In the genomic region with DNA sequence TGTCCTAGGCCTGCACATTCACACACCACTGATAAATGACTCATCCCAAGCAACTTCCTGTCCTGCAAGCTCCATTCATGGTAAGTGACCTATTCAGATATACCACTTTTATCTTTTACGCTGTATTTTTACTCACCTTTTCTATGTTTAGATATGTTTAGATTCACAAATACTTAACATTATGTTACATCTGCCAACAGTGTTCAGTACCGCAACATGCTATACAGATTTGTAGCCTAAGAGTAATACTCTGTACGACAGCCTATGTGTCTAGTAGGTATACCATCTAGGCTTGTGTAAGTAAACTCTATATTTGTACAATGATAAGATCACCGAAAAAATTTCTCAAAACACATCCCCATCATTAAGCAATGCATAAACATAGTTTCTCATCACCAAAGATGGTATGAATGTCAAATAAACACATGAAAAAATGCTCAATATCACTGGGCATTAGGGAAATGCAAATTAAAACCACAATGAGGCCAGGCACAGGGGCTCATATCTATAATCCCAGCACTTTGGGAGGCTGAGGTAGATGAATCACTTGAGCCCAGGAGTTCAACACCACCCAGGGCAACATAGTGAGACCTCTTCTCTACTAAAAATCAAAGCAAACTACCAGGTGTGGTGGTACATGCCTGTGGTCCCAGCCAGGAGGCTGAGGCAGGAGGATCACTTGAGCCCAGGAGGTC, we compare ENCODE assay signal across 1 cellular context.
TF ChIP-seq lines count a peak whose summit lies in the region.

No MANE protein-coding gene starts in this region.

TF ChIP-seq in K562, 482 proteins besides CTCF, POLR2A, EP300 and RAD21 (continued from another document and continues in another):
- TF ChIP-seq MGA (IDR thresholded peaks at IDR 0.05) (no peak), PATZ1 (CRISPR knock-in tag; IDR thresholded peaks at IDR 0.05; ENCODE audit: borderline replicate concordance) (no peak), SRSF7 (optimal IDR thresholded peaks at IDR 0.05; ENCODE audit: low read depth, low read length) (no peak), SMAD2 (IDR thresholded peaks at IDR 0.05; ENCODE audit: low read depth, low read length) (no peak), ZNF41 (CRISPR knock-in tag; conservative IDR thresholded peaks at IDR 0.05) (no peak), ZBTB7A (IDR thresholded peaks at IDR 0.05; ENCODE audit: borderline replicate concordance, control insufficient read depth, low read depth, low read length) (no peak), U2AF2 (optimal IDR thresholded peaks at IDR 0.05; ENCODE audit: low read depth, low read length) (no peak), ZNF696 (CRISPR knock-in tag; conservative IDR thresholded peaks at IDR 0.05) (no peak), JUN (IDR thresholded peaks at IDR 0.05; ENCODE audit: borderline replicate concordance, low read depth, low read length) (peak; percentile 86; the same call in 1 of the 2 replicates), JUN (CRISPR knock-in tag; IDR thresholded peaks at IDR 0.05; ENCODE audit: borderline replicate concordance) (no peak), PCBP2 (IDR thresholded peaks at IDR 0.05; ENCODE audit: low read depth, low read length, poor library complexity, severe bottlenecking) (no peak), NR2C2 (CRISPR knock-in tag; IDR thresholded peaks at IDR 0.05) (no peak), NR2C2 (tag; IDR thresholded peaks at IDR 0.05) (no peak), CXXC5 (CRISPR knock-in tag; IDR thresholded peaks at IDR 0.05) (no peak), CREM (IDR thresholded peaks at IDR 0.05; ENCODE audit: low read depth) (peak; percentile 34; the same call in 1 of the 2 replicates), STAT5A (IDR thresholded peaks at IDR 0.05; ENCODE audit: borderline replicate concordance, low read length) (0 out of 2 replicates have a peak, but pooled peaks have one; percentile 42), C11orf30 (IDR thresholded peaks at IDR 0.05; ENCODE audit: low read depth) (peak; percentile 17; the same call in 1 of the 2 replicates), HMGN3 (IDR thresholded peaks at IDR 0.05; ENCODE audit: borderline replicate concordance, extremely low read depth, insufficient read length, low read depth, low read length) (no peak), WHSC1 (IDR thresholded peaks at IDR 0.05; ENCODE audit: low read length) (no peak), NONO (IDR thresholded peaks at IDR 0.05; ENCODE audit: low read depth in 2 of 2, low read length in 1 of 2) (no peak), ZFP1 (CRISPR knock-in tag; IDR thresholded peaks at IDR 0.05) (no peak), HOXB6 (CRISPR knock-in tag; IDR thresholded peaks at IDR 0.05; ENCODE audit: borderline replicate concordance) (no peak), BRD4 (IDR thresholded peaks at IDR 0.05) (no peak), NCOA4 (IDR thresholded peaks at IDR 0.05; ENCODE audit: partially characterized antibody) (no peak), ZNF551 (CRISPR knock-in tag; IDR thresholded peaks at IDR 0.05) (no peak), FOXJ2 (tag; IDR thresholded peaks at IDR 0.05) (no peak), HMG20A (CRISPR knock-in tag; conservative IDR thresholded peaks at IDR 0.05) (no peak), SOX6 (IDR thresholded peaks at IDR 0.05) (no peak; the same call in 1 of the 2 replicates), ZNF384 (IDR thresholded peaks at IDR 0.05; ENCODE audit: low read depth, low read length) (no peak), ASH1L (IDR thresholded peaks at IDR 0.05; ENCODE audit: borderline replicate concordance, low read depth, partially characterized antibody) (no peak), ZKSCAN8 (CRISPR knock-in tag; IDR thresholded peaks at IDR 0.05) (no peak), ZNF23 (CRISPR knock-in tag; IDR thresholded peaks at IDR 0.05) (no peak), GATAD2B (IDR thresholded peaks at IDR 0.05; ENCODE audit: borderline replicate concordance) (0 out of 2 replicates have a peak, but pooled peaks have one; percentile 65)
- TF ChIP-seq, protein P1, sequence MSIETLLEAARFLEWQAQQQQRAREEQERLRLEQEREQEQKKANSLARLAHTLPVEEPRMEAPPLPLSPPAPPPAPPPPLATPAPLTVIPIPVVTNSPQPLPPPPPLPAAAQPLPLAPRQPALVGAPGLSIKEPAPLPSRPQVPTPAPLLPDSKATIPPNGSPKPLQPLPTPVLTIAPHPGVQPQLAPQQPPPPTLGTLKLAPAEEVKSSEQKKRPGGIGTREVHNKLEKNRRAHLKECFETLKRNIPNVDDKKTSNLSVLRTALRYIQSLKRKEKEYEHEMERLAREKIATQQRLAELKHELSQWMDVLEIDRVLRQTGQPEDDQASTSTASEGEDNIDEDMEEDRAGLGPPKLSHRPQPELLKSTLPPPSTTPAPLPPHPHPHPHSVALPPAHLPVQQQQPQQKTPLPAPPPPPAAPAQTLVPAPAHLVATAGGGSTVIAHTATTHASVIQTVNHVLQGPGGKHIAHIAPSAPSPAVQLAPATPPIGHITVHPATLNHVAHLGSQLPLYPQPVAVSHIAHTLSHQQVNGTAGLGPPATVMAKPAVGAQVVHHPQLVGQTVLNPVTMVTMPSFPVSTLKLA (conservative IDR thresholded peaks at IDR 0.05) = peak in 1 of 2 experiments; percentile 44; a peak in 1 of 4 replicates
- TF ChIP-seq, protein P2, sequence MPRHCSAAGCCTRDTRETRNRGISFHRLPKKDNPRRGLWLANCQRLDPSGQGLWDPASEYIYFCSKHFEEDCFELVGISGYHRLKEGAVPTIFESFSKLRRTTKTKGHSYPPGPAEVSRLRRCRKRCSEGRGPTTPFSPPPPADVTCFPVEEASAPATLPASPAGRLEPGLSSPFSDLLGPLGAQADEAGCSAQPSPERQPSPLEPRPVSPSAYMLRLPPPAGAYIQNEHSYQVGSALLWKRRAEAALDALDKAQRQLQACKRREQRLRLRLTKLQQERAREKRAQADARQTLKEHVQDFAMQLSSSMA (CRISPR knock-in tag; IDR thresholded peaks at IDR 0.05) = no peak
- TF ChIP-seq, protein P3, sequence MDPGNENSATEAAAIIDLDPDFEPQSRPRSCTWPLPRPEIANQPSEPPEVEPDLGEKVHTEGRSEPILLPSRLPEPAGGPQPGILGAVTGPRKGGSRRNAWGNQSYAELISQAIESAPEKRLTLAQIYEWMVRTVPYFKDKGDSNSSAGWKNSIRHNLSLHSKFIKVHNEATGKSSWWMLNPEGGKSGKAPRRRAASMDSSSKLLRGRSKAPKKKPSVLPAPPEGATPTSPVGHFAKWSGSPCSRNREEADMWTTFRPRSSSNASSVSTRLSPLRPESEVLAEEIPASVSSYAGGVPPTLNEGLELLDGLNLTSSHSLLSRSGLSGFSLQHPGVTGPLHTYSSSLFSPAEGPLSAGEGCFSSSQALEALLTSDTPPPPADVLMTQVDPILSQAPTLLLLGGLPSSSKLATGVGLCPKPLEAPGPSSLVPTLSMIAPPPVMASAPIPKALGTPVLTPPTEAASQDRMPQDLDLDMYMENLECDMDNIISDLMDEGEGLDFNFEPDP (CRISPR knock-in tag; IDR thresholded peaks at IDR 0.05) = no peak
- TF ChIP-seq, protein P4, sequence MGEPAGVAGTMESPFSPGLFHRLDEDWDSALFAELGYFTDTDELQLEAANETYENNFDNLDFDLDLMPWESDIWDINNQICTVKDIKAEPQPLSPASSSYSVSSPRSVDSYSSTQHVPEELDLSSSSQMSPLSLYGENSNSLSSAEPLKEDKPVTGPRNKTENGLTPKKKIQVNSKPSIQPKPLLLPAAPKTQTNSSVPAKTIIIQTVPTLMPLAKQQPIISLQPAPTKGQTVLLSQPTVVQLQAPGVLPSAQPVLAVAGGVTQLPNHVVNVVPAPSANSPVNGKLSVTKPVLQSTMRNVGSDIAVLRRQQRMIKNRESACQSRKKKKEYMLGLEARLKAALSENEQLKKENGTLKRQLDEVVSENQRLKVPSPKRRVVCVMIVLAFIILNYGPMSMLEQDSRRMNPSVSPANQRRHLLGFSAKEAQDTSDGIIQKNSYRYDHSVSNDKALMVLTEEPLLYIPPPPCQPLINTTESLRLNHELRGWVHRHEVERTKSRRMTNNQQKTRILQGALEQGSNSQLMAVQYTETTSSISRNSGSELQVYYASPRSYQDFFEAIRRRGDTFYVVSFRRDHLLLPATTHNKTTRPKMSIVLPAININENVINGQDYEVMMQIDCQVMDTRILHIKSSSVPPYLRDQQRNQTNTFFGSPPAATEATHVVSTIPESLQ (CRISPR knock-in tag; IDR thresholded peaks at IDR 0.05) = no peak
- TF ChIP-seq, protein P5, sequence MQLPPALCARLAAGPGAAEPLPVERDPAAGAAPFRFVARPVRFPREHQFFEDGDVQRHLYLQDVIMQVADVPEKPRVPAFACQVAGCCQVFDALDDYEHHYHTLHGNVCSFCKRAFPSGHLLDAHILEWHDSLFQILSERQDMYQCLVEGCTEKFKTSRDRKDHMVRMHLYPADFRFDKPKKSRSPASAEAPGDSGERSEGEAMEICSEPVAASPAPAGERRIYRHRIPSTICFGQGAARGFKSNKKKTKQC (CRISPR knock-in tag; IDR thresholded peaks at IDR 0.05) = no peak
